ENCODE assay signal across 1 cellular context in genomic region chr5:56909294-56910122, GRCh38.
TF ChIP-seq lines count a peak whose summit lies in the region.

SETD9 (plus strand) TSS chr5:56909596; CDS start chr5:56909646, 50 bp downstream.

TF ChIP-seq in K562, 482 proteins besides CTCF, POLR2A, EP300 and RAD21 (continued from another document and continues in another):
- TF ChIP-seq HMBOX1 (IDR thresholded peaks at IDR 0.05) (no peak), GATAD2A (IDR thresholded peaks at IDR 0.05) (no peak), ZNF143 (CRISPR knock-in tag; IDR thresholded peaks at IDR 0.05) (peak; percentile 61; the same call in 1 of the 2 replicates), CHD2 (IDR thresholded peaks at IDR 0.05; ENCODE audit: low read depth, low read length) (no peak), HDAC2 (IDR thresholded peaks at IDR 0.05) (0 out of 2 replicates have a peak, but pooled peaks have one; percentile 12), PCBP1 (IDR thresholded peaks at IDR 0.05; ENCODE audit: low read depth, low read length, poor library complexity, severe bottlenecking) (peak; percentile 43), SMAD4 (CRISPR knock-in tag; conservative IDR thresholded peaks at IDR 0.05) (peak; percentile 66), NEUROD1 (IDR thresholded peaks at IDR 0.05; ENCODE audit: borderline replicate concordance, low read depth, low read length, partially characterized antibody) (peak; percentile 18), ZNF277 (CRISPR knock-in tag; IDR thresholded peaks at IDR 0.05; ENCODE audit: borderline replicate concordance) (no peak), ZNF318 (IDR thresholded peaks at IDR 0.05; ENCODE audit: borderline replicate concordance in 1 of 2, low read depth in 1 of 2) (no peak), SLC30A9 (CRISPR knock-in tag; IDR thresholded peaks at IDR 0.05) (no peak), SNIP1 (IDR thresholded peaks at IDR 0.05; ENCODE audit: low read depth) (peak; percentile 68; the same call in 1 of the 2 replicates), CEBPB (tag; IDR thresholded peaks at IDR 0.05) (no peak), ETV5 (CRISPR knock-in tag; IDR thresholded peaks at IDR 0.05; ENCODE audit: low read depth) (peak; percentile 41; the same call in 1 of the 2 replicates), HDAC8 (tag; IDR thresholded peaks at IDR 0.05) (no peak), SMAD2 (IDR thresholded peaks at IDR 0.05; ENCODE audit: low read depth, low read length) (no peak), TAF1 (IDR thresholded peaks at IDR 0.05; ENCODE audit: control insufficient read depth, extremely low read depth, insufficient read depth, low read length, severe bottlenecking) (peak; percentile 86), NR2C2 (CRISPR knock-in tag; IDR thresholded peaks at IDR 0.05) (no peak), NR2C2 (tag; IDR thresholded peaks at IDR 0.05) (peak; percentile 80), MEF2A (IDR thresholded peaks at IDR 0.05; ENCODE audit: control insufficient read depth, low read depth, low read length) (no peak), TFAP4 (CRISPR knock-in tag; IDR thresholded peaks at IDR 0.05; ENCODE audit: borderline replicate concordance) (peak; percentile 41), SIN3A (IDR thresholded peaks at IDR 0.05; ENCODE audit: borderline replicate concordance in 2 of 2, control insufficient read depth in 1 of 2, low read depth in 2 of 2, low read length in 2 of 2) (peak in 1 of 2 experiments; percentile 60; a peak in 1 of 4 replicates), ZNF511 (CRISPR knock-in tag; IDR thresholded peaks at IDR 0.05) (peak; percentile 14; the same call in 1 of the 2 replicates), ZBTB1 (CRISPR knock-in tag; IDR thresholded peaks at IDR 0.05; ENCODE audit: borderline replicate concordance, low read depth) (peak; percentile 42; the same call in 1 of the 2 replicates), SIN3B (IDR thresholded peaks at IDR 0.05; ENCODE audit: low read depth) (no peak), TCF7 (IDR thresholded peaks at IDR 0.05; ENCODE audit: borderline replicate concordance) (0 out of 2 replicates have a peak, but pooled peaks have one; percentile 6), MAZ (CRISPR knock-in tag; conservative IDR thresholded peaks at IDR 0.05 in 1 of 2, IDR thresholded peaks at IDR 0.05 in 1 of 2) (peak; percentile 56 to 85), ZFP36 (IDR thresholded peaks at IDR 0.05; ENCODE audit: low read depth, low read length, partially characterized antibody) (no peak), ZMIZ1 (IDR thresholded peaks at IDR 0.05; ENCODE audit: low read depth in 2 of 2, low read length in 2 of 2) (peak in 1 of 2 experiments; percentile 17; a peak in 1 of 4 replicates), BCOR (IDR thresholded peaks at IDR 0.05) (no peak), ZNF609 (CRISPR knock-in tag; IDR thresholded peaks at IDR 0.05; ENCODE audit: borderline replicate concordance) (peak; percentile 64; the same call in 1 of the 2 replicates), NFIC (IDR thresholded peaks at IDR 0.05) (peak; percentile 74), HMGXB4 (CRISPR knock-in tag; IDR thresholded peaks at IDR 0.05) (peak; percentile 47; the same call in 1 of the 2 replicates), TBP (optimal IDR thresholded peaks at IDR 0.05; ENCODE audit: low read depth, low read length) (peak; percentile 82), SPI1 (IDR thresholded peaks at IDR 0.05; ENCODE audit: borderline replicate concordance, low read depth, low read length) (peak; percentile 35; the same call in 1 of the 2 replicates), HDAC1 (IDR thresholded peaks at IDR 0.05) (peak in 1 of 2 experiments; percentile 62; a peak in 1 of 4 replicates)
